11 cellular contexts compared by ENCODE assay signal in the genomic region with DNA sequence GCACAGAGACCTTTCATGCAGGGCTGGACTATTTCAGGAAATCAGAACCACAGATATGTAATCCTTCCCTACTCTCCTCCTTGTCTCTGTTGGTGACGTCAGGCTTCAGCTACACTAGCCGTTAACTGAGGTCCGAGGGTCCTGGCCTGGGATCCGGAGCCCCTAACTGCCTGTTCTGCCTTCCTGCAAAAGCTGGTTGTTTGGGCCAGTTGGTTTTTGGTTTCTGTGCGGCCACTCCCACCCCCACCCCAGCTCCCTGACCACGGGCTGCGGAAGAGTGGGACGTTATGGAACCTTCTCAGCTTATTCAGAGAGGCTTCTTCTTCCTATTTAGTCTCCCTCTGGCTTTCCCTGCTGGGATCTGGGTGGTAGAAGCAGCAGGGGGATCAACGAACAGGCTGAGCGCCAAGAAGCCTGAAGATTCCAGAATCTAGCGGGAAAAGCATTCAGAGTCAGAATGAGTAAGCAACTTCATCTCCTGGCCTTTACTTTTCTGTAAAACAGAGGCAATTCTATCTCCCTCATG. TPM values are rescaled to one million over a fixed set of nuclear protein-coding genes. Genes with fewer than 3 reads are reported as not detected.
A peak's percentile ranks its signal among the peaks of the same experiment; 100 is the strongest.
DNase-seq lines count a peak whose midpoint lies in the region; ATAC-seq, FAIRE-seq and TF ChIP-seq lines count a peak whose summit lies in the region.
"Had no signal": no experiment of that assay in that cellular context is flagged by ENCODE, and none has a peak within 500 bp of the region (broad histone marks: within the 10 kb centered on the region; RNA-seq: fewer than 3 reads in every experiment).

No MANE protein-coding gene starts in this region.

- H3K36me3 ChIP-seq in CD8-positive, alpha-beta memory T cell (ENCODE audit: insufficient read depth, low read length): no peaks in the 10 kb centered on the region
- H3K36me3 ChIP-seq in right atrium auricular region: no peaks in the 10 kb centered on the region
- H3K36me3 ChIP-seq in H7 (replicated peaks; ENCODE audit: control insufficient read depth, insufficient read depth, low read length): no peaks in the 10 kb centered on the region
- no peaks in the 10 kb centered on the region for H3K36me3 ChIP-seq in BE2C

- no peak overlapping the region for H3K27ac Mint-ChIP-seq in CD8-positive, alpha-beta memory T cell
- H3K27ac Mint-ChIP-seq: B cell; T-helper 2 cell treated with Interferon-gamma antibody and Interleukin-4, amounts not matched to agents 5 μg/mL and 100 μg/mL, for 36 hours had no signal

- H3K4me3 ChIP-seq in CD8-positive, alpha-beta memory T cell (ENCODE audit: low read length): no peak overlapping the region
- H3K4me3 ChIP-seq in right atrium auricular region: peak overlapping the region in 1 of 2 donors; percentile 10
- H3K4me3 ChIP-seq in H7 (ENCODE audit: insufficient read depth, low read depth, low read length): no peak overlapping the region
- H3K4me3 ChIP-seq in BE2C (ENCODE audit: low read depth, low read length): no peak overlapping the region

- no peaks in the 10 kb centered on the region for H3K27me3 ChIP-seq in CD8-positive, alpha-beta memory T cell (ENCODE audit: insufficient read depth, low read length, poor library complexity, severe bottlenecking)
- H3K27me3 ChIP-seq in right atrium auricular region: no peaks in the 10 kb centered on the region
- no peaks in the 10 kb centered on the region for H3K27me3 ChIP-seq in H7 (ENCODE audit: control insufficient read depth, insufficient read depth, low read length)
- H3K27me3 ChIP-seq in BE2C: no peaks in the 10 kb centered on the region

- no peak for DNase-seq in CD8-positive, alpha-beta memory T cell
- DNase-seq in astrocyte of the hippocampus (ENCODE audit: low read depth, low spot score) (peak; percentile 33), right atrium auricular region (ENCODE audit: low spot score) (no peak), sciatic nerve (ENCODE audit: low spot score) (no peak), H7 (no peak), BE2C (no peak), frontal cortex (ENCODE audit: low spot score in 2 of 2) (no peak)

- intact Hi-C loops in sciatic nerve (cut with DNase I): no loop called here

- POLR2A ChIA-PET in CD8-positive, alpha-beta memory T cell (lab: Charles Lee): no interaction called here

- no peaks in the 10 kb centered on the region for H3K36me3 Mint-ChIP-seq in CD8-positive, alpha-beta memory T cell

- TF ChIP-seq CTCF in right atrium auricular region (IDR thresholded peaks at IDR 0.05) (no peak), BE2C (IDR thresholded peaks at IDR 0.05; ENCODE audit: low read depth, low read length) (no peak)

- peaks cover 0 to 23% of the 10 kb centered on the region in 2 donors for H3K27me3 Mint-ChIP-seq in CD8-positive, alpha-beta memory T cell
- H3K27me3 Mint-ChIP-seq: B cell had no signal

- no peaks in the 10 kb centered on the region for H3K4me1 ChIP-seq in CD8-positive, alpha-beta memory T cell (ENCODE audit: insufficient read depth, low read length)
- peaks cover 0 to 66% of the 10 kb centered on the region in 2 donors for H3K4me1 ChIP-seq in right atrium auricular region
- peaks cover 18% of the 10 kb centered on the region for H3K4me1 ChIP-seq in BE2C

- CTCF ChIA-PET in CD8-positive, alpha-beta memory T cell (lab: Charles Lee): no interaction called here

- no peak for FAIRE-seq in frontal cortex (lab: Jason Lieb, UNC)
- FAIRE-seq: GM18507 had no signal

- no peaks in the 10 kb centered on the region for H3K9me3 Mint-ChIP-seq in CD8-positive, alpha-beta memory T cell
- H3K9me3 Mint-ChIP-seq: T-helper 2 cell treated with Interferon-gamma antibody and Interleukin-4, amounts not matched to agents 5 μg/mL and 100 μg/mL, for 36 hours had no signal

- no peak overlapping the region for H3K4me3 Mint-ChIP-seq in CD8-positive, alpha-beta memory T cell
- H3K4me3 Mint-ChIP-seq: B cell; T-helper 2 cell treated with Interferon-gamma antibody and Interleukin-4, amounts not matched to agents 5 μg/mL and 100 μg/mL, for 36 hours had no signal

- ATAC-seq in sciatic nerve (peak; percentile 26), HG03039 (IDR thresholded peaks at IDR 0.05; ENCODE audit: unreplicated experiment) (no peak)

- no peaks in the 10 kb centered on the region for H3K9me3 ChIP-seq in CD8-positive, alpha-beta memory T cell (ENCODE audit: low read length)
- H3K9me3 ChIP-seq in right atrium auricular region (no peaks in the 10 kb centered on the region), BE2C (no peaks in the 10 kb centered on the region)

- peak overlapping the region; percentile 20 for H3K27ac ChIP-seq in CD8-positive, alpha-beta memory T cell (ENCODE audit: low read depth, low read length)
- H3K27ac ChIP-seq in right atrium auricular region: peak overlapping the region; percentile 61 to 72

- no peaks in the 10 kb centered on the region for H3K4me1 Mint-ChIP-seq in CD8-positive, alpha-beta memory T cell
- H3K4me1 Mint-ChIP-seq: B cell had no signal

RNA-seq across cellular contexts. Expression of gene ROCK2, which starts 49.3 kb away (rescaled TPM):
- 10 to 100 TPM; 19.5 to 22.9 TPM for total RNA-seq in CD8-positive, alpha-beta memory T cell
- polyA plus RNA-seq in CD8-positive, alpha-beta memory T cell: 15.5 TPM
- total RNA-seq in right atrium auricular region (10 to 100 TPM; 32.3 to 32.6 TPM), sciatic nerve (91.6 TPM), frontal cortex (50.5 TPM)
- total RNA-seq in H7 (2014; rRNA removed; shearing (Covaris generic)): 12.6 and 18.0 TPM in 2 replicates
- 4.9 TPM for polyA plus RNA-seq in BE2C (2012; ENCODE audit: insufficient read depth, insufficient read length, low read depth)
